In the genomic region with DNA sequence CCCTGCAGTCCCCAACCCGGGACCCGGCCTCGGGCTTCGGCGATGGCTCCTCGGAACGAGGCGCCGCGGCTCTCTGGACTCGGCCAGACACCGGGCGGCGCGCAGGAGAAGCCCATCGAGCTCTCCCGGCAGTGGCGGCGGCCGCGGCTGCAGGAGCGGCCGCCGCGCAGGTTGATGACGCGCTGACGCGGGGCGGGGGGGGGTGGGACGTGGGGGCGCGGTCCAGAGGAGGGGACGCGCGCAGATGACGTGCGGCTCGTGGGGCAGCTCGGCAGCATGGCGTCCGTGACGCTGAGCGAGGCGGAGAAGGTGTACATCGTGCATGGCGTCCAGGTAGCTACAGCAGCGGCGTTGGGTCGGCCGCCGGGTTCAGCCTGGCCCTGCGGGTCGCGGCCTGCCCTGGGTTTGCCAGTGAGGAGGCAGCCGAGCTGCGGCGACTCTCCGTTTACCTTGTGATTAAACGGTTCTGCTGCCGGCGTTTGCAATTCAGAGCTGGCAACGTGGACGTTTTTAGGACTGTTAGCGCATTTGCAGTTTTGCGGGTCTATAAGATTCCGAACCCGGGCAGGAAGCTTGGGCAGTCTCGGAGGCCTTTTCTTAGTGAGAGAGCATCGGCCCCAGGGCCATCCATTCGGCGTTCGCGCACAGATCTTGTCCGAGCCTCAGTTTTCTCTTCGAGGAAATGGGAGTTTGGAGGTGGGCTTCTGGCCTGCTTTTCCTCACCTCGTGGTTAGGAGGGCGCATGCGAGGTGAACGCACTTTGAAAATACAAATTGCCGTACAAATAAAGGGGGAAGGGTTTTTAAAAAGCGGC, we compare ENCODE assay signal across 8 cellular contexts. TPM values are rescaled to one million over a fixed set of nuclear protein-coding genes. Genes with fewer than 3 reads are reported as not detected.
A peak's percentile ranks its signal among the peaks of the same experiment; 100 is the strongest.
DNase-seq lines count a peak whose midpoint lies in the region; ATAC-seq and TF ChIP-seq lines count a peak whose summit lies in the region.

A gene (plus strand): TSS at position 243 of the 814 bp plus-strand sequence. CDS start 34 bp downstream, at position 277.
A gene with protein sequence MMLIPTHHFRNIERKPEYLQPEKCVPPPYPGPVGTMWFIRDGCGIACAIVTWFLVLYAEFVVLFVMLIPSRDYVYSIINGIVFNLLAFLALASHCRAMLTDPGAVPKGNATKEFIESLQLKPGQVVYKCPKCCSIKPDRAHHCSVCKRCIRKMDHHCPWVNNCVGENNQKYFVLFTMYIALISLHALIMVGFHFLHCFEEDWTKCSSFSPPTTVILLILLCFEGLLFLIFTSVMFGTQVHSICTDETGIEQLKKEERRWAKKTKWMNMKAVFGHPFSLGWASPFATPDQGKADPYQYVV (minus strand): TSS at position 173 of the 814 bp plus-strand sequence. CDS start 16,738 bp downstream, outside the sequence.

- ATAC-seq in GM21786 (IDR thresholded peaks at IDR 0.05; ENCODE audit: unreplicated experiment) (peak; percentile 76), foreskin keratinocyte (peak; percentile 79)

- peak; percentile 80 for DNase-seq in ELF-1 (ENCODE audit: low read depth, low spot score)
- peak; percentile 73 to 75 for DNase-seq in SJSA1 (ENCODE audit: low read depth in 1 of 2, low spot score in 2 of 2)
- DNase-seq in activated gamma-delta T cell treated with anti-CD3 and anti-CD28 coated beads, Interleukin-2, amount 50 U/mL, for 16 hours (ENCODE audit: low read depth), result peak; percentile 78
- DNase-seq in foreskin keratinocyte, result peak in 1 of 2 donors; percentile 73
- DNase-seq in stromal cell of bone marrow (ENCODE audit: low read depth), result peak; percentile 74

- H3K27ac ChIP-seq in KOPT-K1 (ENCODE audit: low read depth, low read length, poor library complexity, severe bottlenecking) (peak within 1 kb of the TSS; percentile 84), SJSA1 (peak within 1 kb of the TSS; percentile 72), foreskin keratinocyte (peak within 1 kb of the TSS; percentile 93)

- H3K27me3 ChIP-seq in SJSA1 (replicated peaks), result no peaks in the 10 kb centered on the region
- H3K27me3 ChIP-seq in foreskin keratinocyte, result no peaks in the 10 kb centered on the region
- no peaks in the 10 kb centered on the region for H3K27me3 ChIP-seq in neuron (ENCODE audit: insufficient read depth, low read length)

- H3K9me3 ChIP-seq in KOPT-K1 (ENCODE audit: insufficient read depth, low read length, poor library complexity, severe bottlenecking) (no peaks in the 10 kb centered on the region), SJSA1 (replicated peaks) (no peaks in the 10 kb centered on the region), neuron (ENCODE audit: low read length) (no peaks in the 10 kb centered on the region)

- H3K4me1 ChIP-seq in SJSA1 (replicated peaks), result peaks cover 11% of the 10 kb centered on the region; the same call in 1 of the 2 replicates
- H3K4me1 ChIP-seq in foreskin keratinocyte, result peaks cover 13% of the 10 kb centered on the region
- peaks cover 19% of the 10 kb centered on the region for H3K4me1 ChIP-seq in neuron (ENCODE audit: insufficient read depth, low read length)

- peak within 1 kb of the TSS; percentile 97 for H3K4me3 ChIP-seq in SJSA1
- H3K4me3 ChIP-seq in neuron (ENCODE audit: low read length), result peak within 1 kb of the TSS; percentile 88

- peaks cover 12% of the 10 kb centered on the region; the same call in 1 of the 2 replicates for H3K36me3 ChIP-seq in KOPT-K1 (ENCODE audit: insufficient read depth, low read length)
- peaks cover 6% of the 10 kb centered on the region; the same call in 1 of the 2 replicates for H3K36me3 ChIP-seq in SJSA1
- H3K36me3 ChIP-seq in neuron (ENCODE audit: insufficient read depth, low read length), result no peaks in the 10 kb centered on the region

- peak within 1 kb of the TSS; percentile 96 for H2AFZ ChIP-seq in neuron (ENCODE audit: low read depth, low read length)

- TF ChIP-seq CTCF in foreskin keratinocyte (conservative IDR thresholded peaks at IDR 0.05), result peak; percentile 24

RNA-seq across cellular contexts. Expression of the first gene that starts in this region (rescaled TPM):
- 52.2 and 92.5 TPM in 2 replicates for total RNA-seq in SJSA1 (2014; rRNA removed; shearing (Covaris generic))
- 63.3 and 66.8 TPM in 2 replicates for total RNA-seq in foreskin keratinocyte
- 71.8 and 78.1 TPM in 2 replicates for polyA plus RNA-seq in foreskin keratinocyte

RNA-seq across cellular contexts. Expression of the second gene that starts in this region (rescaled TPM):
- total RNA-seq in SJSA1 (2014; rRNA removed; shearing (Covaris generic)), result 48.8 and 55.3 TPM in 2 replicates
- total RNA-seq in foreskin keratinocyte, result 80.5 and 84.2 TPM in 2 replicates
- 63.5 and 73.5 TPM in 2 replicates for polyA plus RNA-seq in foreskin keratinocyte
